ENCODE assay signal across 24 cellular contexts in genomic region chr11:59630493-59630892, GRCh38. TPM values are rescaled to one million over a fixed set of nuclear protein-coding genes. Genes with fewer than 3 reads are reported as not detected.
DNase-seq lines count a peak whose midpoint lies in the region; ATAC-seq, FAIRE-seq and TF ChIP-seq lines count a peak whose summit lies in the region.
"Had no signal": no experiment of that assay in that cellular context is flagged by ENCODE, and none has a peak within 500 bp of the region (broad histone marks: within the 10 kb centered on the region; RNA-seq: fewer than 3 reads in every experiment).

No MANE protein-coding gene starts in this region.

- no peak for FAIRE-seq in HepG2 (lab: Jason Lieb, UNC)
- FAIRE-seq: D721Med, GM12878, GM18507, H1 had no signal

- DNase-seq in HepG2 (ENCODE audit: low spot score) (no peak), right lobe of liver (no peak), IMR-90 (no peak), NCI-H69 (lab: John Stamatoyannopoulos, UW) (no peak)
- DNase-seq in activated naive CD4-positive, alpha-beta T cell treated with anti-CD3 and anti-CD28 coated beads, Interleukin-2, amount 10 ng/mL, durations not matched to agents 7 days and 5 days, result no peak
- DNase-seq: 8988T; Caco-2; CD4-positive, CD25-positive, alpha-beta regulatory T cell; CD8-positive, alpha-beta T cell; DMS 273 treated with DMSO at 0.1 percent for 48 hours; DMS79; EL; GDM1; GM23248; H7; HCEC 1CT had no signal

- TF ChIP-seq EP300 in HepG2 (IDR thresholded peaks at IDR 0.05; ENCODE audit: low read depth in 2 of 2, low read length in 2 of 2) (no peak), HepG2 (CRISPR knock-in tag; IDR thresholded peaks at IDR 0.05; ENCODE audit: borderline replicate concordance) (no peak)

- H3K9ac ChIP-seq in HepG2 (ENCODE audit: insufficient read depth, low read depth, low read length) (no peak overlapping the region), IMR-90 (ENCODE audit: low read depth, low read length) (no peak overlapping the region), parathyroid adenoma (no peak overlapping the region)
- H3K9ac ChIP-seq: BLaER1, GM23248 had no signal

- CTCF ChIA-PET in HepG2 (lab: Yijun Ruan, JAX; ENCODE audit: low intra/inter-chr PET ratio, low total read pairs), result no interaction called here
- CTCF ChIA-PET in IMR-90 (lab: Yijun Ruan, JAX), result no interaction called here
- CTCF ChIA-PET in activated naive CD4-positive, alpha-beta T cell treated with anti-CD3 and anti-CD28 coated beads, Interleukin-2, amount 10 ng/mL, durations not matched to agents 7 days and 5 days (lab: Charles Lee), result no interaction called here

- intact Hi-C loops in HepG2 (cut with micrococcal nuclease; ENCODE audit: unreplicated experiment) (no loop called here), right lobe of liver (cut with DNase I) (no loop called here), IMR-90 (cut with micrococcal nuclease) (no loop called here)

- H3K27ac ChIP-seq in HepG2 (ENCODE audit: extremely low read length, insufficient read depth, low read length) (no peak overlapping the region), right lobe of liver (no peak overlapping the region), IMR-90 (ENCODE audit: insufficient read depth, low read length) (no peak overlapping the region), parathyroid adenoma (no peak overlapping the region)
- H3K27ac ChIP-seq: BLaER1, C4-2B, GM23248 had no signal

- no peaks in the 10 kb centered on the region for H3K4me1 Mint-ChIP-seq in activated naive CD4-positive, alpha-beta T cell treated with anti-CD3 and anti-CD28 coated beads, Interleukin-2, amount 10 ng/mL, durations not matched to agents 7 days and 5 days
- H3K4me1 Mint-ChIP-seq: B cell had no signal

- no peak overlapping the region for H2BK5ac ChIP-seq in IMR-90 (ENCODE audit: low read depth, low read length, poor library complexity, severe bottlenecking)

- no peak overlapping the region for H2BK15ac ChIP-seq in IMR-90 (ENCODE audit: low read depth, low read length)

- H3K4me2 ChIP-seq in HepG2 (ENCODE audit: low read depth, low read length), result no peak overlapping the region
- H3K4me2 ChIP-seq in IMR-90 (ENCODE audit: low read depth, low read length), result no peak overlapping the region
- peak overlapping the region; percentile 31 for H3K4me2 ChIP-seq in parathyroid adenoma (ENCODE audit: low read length)
- H3K4me2 ChIP-seq: BLaER1 had no signal

- H4K91ac ChIP-seq in IMR-90 (ENCODE audit: insufficient read depth, low read depth, low read length), result no peak overlapping the region

- no peak for ATAC-seq in HepG2
- no peak for ATAC-seq in right lobe of liver
- ATAC-seq in IMR-90 (ENCODE audit: low read depth), result no peak; the same call in 1 of the 2 replicates
- ATAC-seq: CD8-positive, alpha-beta T cell; GM12878 had no signal

- no peak overlapping the region for H3K56ac ChIP-seq in IMR-90 (ENCODE audit: extremely low read depth, insufficient read depth, low read length)

- H3K4ac ChIP-seq in IMR-90 (ENCODE audit: low read depth, low read length), result no peak overlapping the region

- no peaks in the 10 kb centered on the region for H3K4me1 ChIP-seq in HepG2 (ENCODE audit: insufficient read depth, low read length)
- H3K4me1 ChIP-seq in right lobe of liver, result no peaks in the 10 kb centered on the region
- H3K4me1 ChIP-seq in IMR-90 (ENCODE audit: control insufficient read depth, insufficient read depth, low read length), result no peaks in the 10 kb centered on the region
- H3K4me1 ChIP-seq in parathyroid adenoma, result no peaks in the 10 kb centered on the region
- H3K4me1 ChIP-seq: BLaER1, Caco-2 had no signal

- no peaks in the 10 kb centered on the region for H3K27me3 Mint-ChIP-seq in activated naive CD4-positive, alpha-beta T cell treated with anti-CD3 and anti-CD28 coated beads, Interleukin-2, amount 10 ng/mL, durations not matched to agents 7 days and 5 days
- H3K27me3 Mint-ChIP-seq: B cell; CD4-positive, CD25-positive, alpha-beta regulatory T cell had no signal

- H4K5ac ChIP-seq in IMR-90 (ENCODE audit: low read depth, low read length), result no peak overlapping the region

- H3K27me3 ChIP-seq in HepG2 (ENCODE audit: control insufficient read depth in 1 of 2, insufficient read depth in 2 of 2, low read length in 2 of 2) (no peaks in the 10 kb centered on the region), right lobe of liver (no peaks in the 10 kb centered on the region), IMR-90 (ENCODE audit: control insufficient read depth, insufficient read depth, low read length) (no peaks in the 10 kb centered on the region), parathyroid adenoma (ENCODE audit: control insufficient read depth, insufficient read depth, low read length) (no peaks in the 10 kb centered on the region)
- H3K27me3 ChIP-seq: BLaER1 had no signal

- H3K9me3 ChIP-seq in HepG2 (ENCODE audit: low read length), result no peaks in the 10 kb centered on the region
- no peaks in the 10 kb centered on the region for H3K9me3 ChIP-seq in right lobe of liver
- no peaks in the 10 kb centered on the region; the same call in 1 of the 2 replicates for H3K9me3 ChIP-seq in IMR-90 (ENCODE audit: control insufficient read depth, insufficient read depth, low read length)
- H3K9me3 ChIP-seq in parathyroid adenoma (ENCODE audit: control insufficient read depth, low read length), result no peaks in the 10 kb centered on the region
- H3K9me3 ChIP-seq: BLaER1, Caco-2 had no signal

- no peak for TF ChIP-seq RAD21 in HepG2 (CRISPR knock-in tag; IDR thresholded peaks at IDR 0.05)
- TF ChIP-seq RAD21 in IMR-90 (IDR thresholded peaks at IDR 0.05; ENCODE audit: low read length), result no peak

- H3K36me3 Mint-ChIP-seq in activated naive CD4-positive, alpha-beta T cell treated with anti-CD3 and anti-CD28 coated beads, Interleukin-2, amount 10 ng/mL, durations not matched to agents 7 days and 5 days, result peaks cover 11% of the 10 kb centered on the region

- no peak for TF ChIP-seq CTCF in HepG2 (CRISPR knock-in tag; IDR thresholded peaks at IDR 0.05)
- TF ChIP-seq CTCF in right lobe of liver (IDR thresholded peaks at IDR 0.05), result no peak
- TF ChIP-seq CTCF in IMR-90 (conservative IDR thresholded peaks at IDR 0.05; ENCODE audit: low read depth, low read length), result no peak
- TF ChIP-seq CTCF in parathyroid adenoma (IDR thresholded peaks at IDR 0.05), result no peak

- no peak overlapping the region for H3K4me3 ChIP-seq in HepG2 (replicated peaks in 1 of 3; ENCODE audit: insufficient read depth in 1 of 3, low read depth in 2 of 3, low read length in 3 of 3)
- no peak overlapping the region for H3K4me3 ChIP-seq in right lobe of liver
- H3K4me3 ChIP-seq in IMR-90 (ENCODE audit: insufficient read depth, low read depth, low read length), result no peak overlapping the region
- H3K4me3 ChIP-seq in parathyroid adenoma (ENCODE audit: low read depth, low read length), result no peak overlapping the region
- H3K4me3 ChIP-seq: BLaER1, GM12878, GM23248 had no signal

- H2AK5ac ChIP-seq in IMR-90 (ENCODE audit: low read depth, low read length), result no peak overlapping the region

- no peak overlapping the region for H3K23ac ChIP-seq in IMR-90 (ENCODE audit: low read depth, low read length)

- dilution Hi-C loops in IMR-90 (cut with HindIII; ENCODE audit: low sequenced_read_pairs, unreplicated experiment), result no loop called here

- no peak for TF ChIP-seq POLR2A in HepG2 (IDR thresholded peaks at IDR 0.05; ENCODE audit: insufficient read depth in 1 of 2, low read depth in 2 of 2, low read length in 2 of 2)
- TF ChIP-seq POLR2A in right lobe of liver (IDR thresholded peaks at IDR 0.05), result no peak
- TF ChIP-seq POLR2A in IMR-90 (IDR thresholded peaks at IDR 0.05; ENCODE audit: low read depth, low read length), result no peak

- no peak overlapping the region for H3K4me3 Mint-ChIP-seq in activated naive CD4-positive, alpha-beta T cell treated with anti-CD3 and anti-CD28 coated beads, Interleukin-2, amount 10 ng/mL, durations not matched to agents 7 days and 5 days
- H3K4me3 Mint-ChIP-seq: B cell; CD4-positive, CD25-positive, alpha-beta regulatory T cell; CD8-positive, alpha-beta T cell had no signal

- H3K9me3 Mint-ChIP-seq in activated naive CD4-positive, alpha-beta T cell treated with anti-CD3 and anti-CD28 coated beads, Interleukin-2, amount 10 ng/mL, durations not matched to agents 7 days and 5 days, result no peaks in the 10 kb centered on the region
- H3K9me3 Mint-ChIP-seq: CD4-positive, CD25-positive, alpha-beta regulatory T cell; CD8-positive, alpha-beta T cell had no signal

- no peak overlapping the region for H2BK20ac ChIP-seq in IMR-90 (ENCODE audit: low read depth, low read length)

- H3K79me1 ChIP-seq in IMR-90 (ENCODE audit: low read depth in 1 of 2, low read length in 2 of 2), result no peaks in the 10 kb centered on the region

- H3K14ac ChIP-seq in IMR-90 (replicated peaks; ENCODE audit: low read depth, low read length), result no peak overlapping the region

- no peak overlapping the region for H4K8ac ChIP-seq in IMR-90 (ENCODE audit: low read depth in 2 of 2, low read length in 2 of 2)

- POLR2A ChIA-PET in HepG2 (lab: Yijun Ruan, JAX) (no interaction called here), IMR-90 (lab: Charles Lee; ENCODE audit: unreplicated experiment) (no interaction called here)

- H3K27ac Mint-ChIP-seq in activated naive CD4-positive, alpha-beta T cell treated with anti-CD3 and anti-CD28 coated beads, Interleukin-2, amount 10 ng/mL, durations not matched to agents 7 days and 5 days, result no peak overlapping the region
- H3K27ac Mint-ChIP-seq: B cell; CD4-positive, CD25-positive, alpha-beta regulatory T cell; CD8-positive, alpha-beta T cell had no signal

- H2AFZ ChIP-seq in HepG2 (ENCODE audit: low read length) (no peak overlapping the region), IMR-90 (replicated peaks; ENCODE audit: low read length, poor library complexity) (no peak overlapping the region), parathyroid adenoma (no peak overlapping the region)
- H2AFZ ChIP-seq: GM23248 had no signal

- no peak overlapping the region for H2AK9ac ChIP-seq in IMR-90 (replicated peaks; ENCODE audit: low read depth, low read length, poor library complexity)

- H3K18ac ChIP-seq in IMR-90 (ENCODE audit: low read depth, low read length), result no peak overlapping the region

- no peak overlapping the region for H2BK120ac ChIP-seq in IMR-90 (ENCODE audit: low read depth, low read length)

- H4K20me1 ChIP-seq in HepG2 (ENCODE audit: insufficient read depth, low read length) (no peaks in the 10 kb centered on the region), IMR-90 (ENCODE audit: insufficient read depth, low read length) (no peaks in the 10 kb centered on the region)
- H4K20me1 ChIP-seq: BLaER1 had no signal

- no TSS peak for BruUV-seq in HepG2 (replicated peaks; lab: Mats Ljungman, UMichigan)
- no TSS peak for BruUV-seq in IMR-90 (replicated peaks; lab: Mats Ljungman, UMichigan)

- no peaks in the 10 kb centered on the region; the same call in 1 of the 2 replicates for H3K9me1 ChIP-seq in IMR-90 (ENCODE audit: insufficient read depth, low read length)

- 70% methylated on average over 2 of the region's 2 CpGs for WGBS in HepG2 (ENCODE audit: low lambda C conversion rate)
- 90% methylated on average over 2 of the region's 2 CpGs for WGBS in right lobe of liver (ENCODE audit: insufficient coverage, low coverage, low lambda C conversion rate, missing lambda C conversion rate)
- no CpG with 5 or more reads among the region's 2 CpGs for WGBS in IMR-90 (ENCODE audit: extremely low coverage in 2 of 2, insufficient read length in 1 of 2), 2 experiments

- in situ Hi-C loops in HepG2 (cut with HindIII; ENCODE audit: extremely low pct_ligation_motif_present, low pct_unique_long_range_greater_than_20kb) (no loop called here), IMR-90 (cut with MboI; ENCODE audit: low sequenced_read_pairs) (no loop called here)

- H3K36me3 ChIP-seq in HepG2 (replicated peaks in 1 of 2; ENCODE audit: control insufficient read depth in 1 of 2, insufficient read depth in 2 of 2, low read length in 2 of 2) (no peaks in the 10 kb centered on the region), right lobe of liver (peaks cover 0 to under 1% (median 0%) of the 10 kb centered on the region in 4 donors), IMR-90 (ENCODE audit: control insufficient read depth, insufficient read depth, low read length) (peaks cover 7% of the 10 kb centered on the region), parathyroid adenoma (ENCODE audit: control insufficient read depth, insufficient read depth, low read length) (no peaks in the 10 kb centered on the region)

- H3K79me2 ChIP-seq in HepG2 (ENCODE audit: insufficient read depth, low read length) (no peaks in the 10 kb centered on the region), parathyroid adenoma (no peaks in the 10 kb centered on the region)

RNA-seq across cellular contexts. Expression of gene OSBP, which starts 14.9 kb away (rescaled TPM):
- total RNA-seq in HepG2 (2016; rRNA removed; fragmentation: Illumina TruSeq; extraction: Trizol) (13.5 and 23.0 TPM in 2 replicates), right lobe of liver (10 to 100 TPM; 44.9 to 65.4 (median 52.4) TPM), IMR-90 (2012; rRNA removed) (27.2 and 27.4 TPM in 2 replicates)
- 2.7 and 3.3 TPM in 2 replicates for total RNA-seq in HepG2 (2016; cell fraction: cytosol; rRNA removed; fragmentation: Illumina TruSeq; extraction: Trizol; ENCODE audit: low read depth)
- 12.8 and 21.9 TPM in 2 replicates for total RNA-seq in HepG2 (2016; cell fraction: insoluble cytoplasmic fraction; rRNA removed; fragmentation: Illumina TruSeq; extraction: Trizol)
- 9.1 and 9.5 TPM in 2 replicates for total RNA-seq in HepG2 (2016; cell fraction: membrane; rRNA removed; fragmentation: Illumina TruSeq; extraction: Trizol)
- total RNA-seq in HepG2 (2016; cell fraction: nucleus; rRNA removed; fragmentation: Illumina TruSeq; extraction: Trizol), result 20.1 and 23.2 TPM in 2 replicates
- polyA plus RNA-seq in HepG2 (2011; rRNA removed) (12.1 and 12.5 TPM in 2 replicates), IMR-90 (2012; rRNA removed) (15.4 and 22.1 TPM in 2 replicates)
- polyA plus RNA-seq in HepG2 (2011; cell fraction: cytosol; rRNA removed), result 7.0 and 11.1 TPM in 2 replicates
- polyA plus RNA-seq in HepG2 (2011; cell fraction: nucleus; rRNA removed), result 12.1 and 14.0 TPM in 2 replicates
- 19.3 and 22.7 TPM in 2 replicates for polyA plus RNA-seq in HepG2 (2012)
- 1.6 and 1.8 TPM in 2 replicates for polyA plus RNA-seq in HepG2 (2016; cell fraction: cytosol; fragmentation: Illumina TruSeq; extraction: Trizol; ENCODE audit: low read depth)
- 18.6 and 21.3 TPM in 2 replicates for polyA plus RNA-seq in HepG2 (2016; cell fraction: insoluble cytoplasmic fraction; fragmentation: Illumina TruSeq; extraction: Trizol; ENCODE audit: low read depth)
- polyA plus RNA-seq in HepG2 (2016; cell fraction: membrane; fragmentation: Illumina TruSeq; extraction: Trizol; ENCODE audit: low read depth), result 3.9 and 4.6 TPM in 2 replicates
- polyA plus RNA-seq in HepG2 (2016; cell fraction: nucleus; fragmentation: Illumina TruSeq; extraction: Trizol; ENCODE audit: insufficient read depth, low read depth), result 22.7 and 22.9 TPM in 2 replicates
- polyA minus RNA-seq in HepG2 (2011; rRNA and poly(A)+ RNA removed; ENCODE audit: low replicate concordance), result 14.8 and 21.1 TPM in 2 replicates
- 18.6 and 21.7 TPM in 2 replicates for polyA minus RNA-seq in HepG2 (2011; cell fraction: cytosol; rRNA and poly(A)+ RNA removed)
- 26.3 and 27.6 TPM in 2 replicates for polyA minus RNA-seq in HepG2 (2011; cell fraction: nucleus; rRNA and poly(A)+ RNA removed)
- 5.8 and 8.5 TPM in 2 replicates for polyA plus RNA-seq in IMR-90 (2012; cell fraction: cytosol; rRNA removed)
- polyA plus RNA-seq in IMR-90 (2012; cell fraction: nucleus; rRNA removed; ENCODE audit: low replicate concordance), result 5.2 and 32.2 TPM in 2 replicates

RNA-seq across cellular contexts. Expression of gene PATL1, which starts 38.3 kb away (rescaled TPM):
- total RNA-seq in HepG2 (2016; rRNA removed; fragmentation: Illumina TruSeq; extraction: Trizol), result 12.9 and 16.6 TPM in 2 replicates
- total RNA-seq in HepG2 (2016; cell fraction: cytosol; rRNA removed; fragmentation: Illumina TruSeq; extraction: Trizol; ENCODE audit: low read depth), result 2.9 and 3.1 TPM in 2 replicates
- 12.2 and 14.6 TPM in 2 replicates for total RNA-seq in HepG2 (2016; cell fraction: insoluble cytoplasmic fraction; rRNA removed; fragmentation: Illumina TruSeq; extraction: Trizol)
- 9.2 and 11.0 TPM in 2 replicates for total RNA-seq in HepG2 (2016; cell fraction: membrane; rRNA removed; fragmentation: Illumina TruSeq; extraction: Trizol)
- total RNA-seq in HepG2 (2016; cell fraction: nucleus; rRNA removed; fragmentation: Illumina TruSeq; extraction: Trizol), result 14.6 and 19.5 TPM in 2 replicates
- polyA plus RNA-seq in HepG2 (2011; rRNA removed), result 24.0 and 26.8 TPM in 2 replicates
- polyA plus RNA-seq in HepG2 (2011; cell fraction: cytosol; rRNA removed), result 17.8 and 24.5 TPM in 2 replicates
- polyA plus RNA-seq in HepG2 (2011; cell fraction: nucleus; rRNA removed), result 20.6 and 20.9 TPM in 2 replicates
- polyA plus RNA-seq in HepG2 (2012), result 22.2 and 27.3 TPM in 2 replicates
- polyA plus RNA-seq in HepG2 (2016; cell fraction: cytosol; fragmentation: Illumina TruSeq; extraction: Trizol; ENCODE audit: low read depth), result 3.0 and 3.3 TPM in 2 replicates
- polyA plus RNA-seq in HepG2 (2016; cell fraction: insoluble cytoplasmic fraction; fragmentation: Illumina TruSeq; extraction: Trizol; ENCODE audit: low read depth), result 32.0 and 38.3 TPM in 2 replicates
- polyA plus RNA-seq in HepG2 (2016; cell fraction: membrane; fragmentation: Illumina TruSeq; extraction: Trizol; ENCODE audit: low read depth), result 10.8 and 13.4 TPM in 2 replicates
- polyA plus RNA-seq in HepG2 (2016; cell fraction: nucleus; fragmentation: Illumina TruSeq; extraction: Trizol; ENCODE audit: insufficient read depth, low read depth), result 30.7 and 32.8 TPM in 2 replicates
- polyA minus RNA-seq in HepG2 (2011; rRNA and poly(A)+ RNA removed; ENCODE audit: low replicate concordance), result 18.9 and 34.4 TPM in 2 replicates
- polyA minus RNA-seq in HepG2 (2011; cell fraction: cytosol; rRNA and poly(A)+ RNA removed), result 10.3 and 10.8 TPM in 2 replicates
- 14.8 and 18.3 TPM in 2 replicates for polyA minus RNA-seq in HepG2 (2011; cell fraction: nucleus; rRNA and poly(A)+ RNA removed)
- 10 to 100 TPM; 13.8 to 27.6 (median 21.1) TPM for total RNA-seq in right lobe of liver
- total RNA-seq in IMR-90 (2012; rRNA removed), result 3.9 and 4.4 TPM in 2 replicates
- 29.7 and 30.9 TPM in 2 replicates for polyA plus RNA-seq in IMR-90 (2012; rRNA removed)
- 12.5 and 13.6 TPM in 2 replicates for polyA plus RNA-seq in IMR-90 (2012; cell fraction: cytosol; rRNA removed)
- polyA plus RNA-seq in IMR-90 (2012; cell fraction: nucleus; rRNA removed; ENCODE audit: low replicate concordance), result 7.4 and 21.6 TPM in 2 replicates
